In the genomic region with DNA sequence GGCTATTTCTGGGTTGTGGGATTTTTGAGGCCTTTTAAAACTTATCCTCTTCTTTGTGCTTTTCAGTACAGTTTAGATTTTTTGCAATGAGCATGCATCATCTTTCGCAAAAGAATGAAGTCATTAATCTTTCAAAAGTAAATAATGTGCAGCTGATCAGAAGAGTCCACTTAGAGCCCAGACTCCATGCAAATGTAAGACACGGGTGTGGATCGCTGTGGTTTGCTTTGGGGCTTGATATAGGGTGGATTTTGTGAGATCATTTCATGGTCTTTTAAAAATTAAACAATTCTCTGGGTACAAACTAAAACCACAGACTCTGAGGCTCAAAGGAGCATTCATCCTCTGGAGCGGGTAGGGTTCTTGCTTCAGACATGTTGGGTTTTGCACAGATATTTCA, we compare ENCODE assay signal across 1 cellular context.
TF ChIP-seq lines count a peak whose summit lies in the region.

No MANE protein-coding gene starts in this region.

TF ChIP-seq in H1, 55 proteins besides CTCF, POLR2A, EP300 and RAD21 (continued from another document):
- TF ChIP-seq, protein P1, sequence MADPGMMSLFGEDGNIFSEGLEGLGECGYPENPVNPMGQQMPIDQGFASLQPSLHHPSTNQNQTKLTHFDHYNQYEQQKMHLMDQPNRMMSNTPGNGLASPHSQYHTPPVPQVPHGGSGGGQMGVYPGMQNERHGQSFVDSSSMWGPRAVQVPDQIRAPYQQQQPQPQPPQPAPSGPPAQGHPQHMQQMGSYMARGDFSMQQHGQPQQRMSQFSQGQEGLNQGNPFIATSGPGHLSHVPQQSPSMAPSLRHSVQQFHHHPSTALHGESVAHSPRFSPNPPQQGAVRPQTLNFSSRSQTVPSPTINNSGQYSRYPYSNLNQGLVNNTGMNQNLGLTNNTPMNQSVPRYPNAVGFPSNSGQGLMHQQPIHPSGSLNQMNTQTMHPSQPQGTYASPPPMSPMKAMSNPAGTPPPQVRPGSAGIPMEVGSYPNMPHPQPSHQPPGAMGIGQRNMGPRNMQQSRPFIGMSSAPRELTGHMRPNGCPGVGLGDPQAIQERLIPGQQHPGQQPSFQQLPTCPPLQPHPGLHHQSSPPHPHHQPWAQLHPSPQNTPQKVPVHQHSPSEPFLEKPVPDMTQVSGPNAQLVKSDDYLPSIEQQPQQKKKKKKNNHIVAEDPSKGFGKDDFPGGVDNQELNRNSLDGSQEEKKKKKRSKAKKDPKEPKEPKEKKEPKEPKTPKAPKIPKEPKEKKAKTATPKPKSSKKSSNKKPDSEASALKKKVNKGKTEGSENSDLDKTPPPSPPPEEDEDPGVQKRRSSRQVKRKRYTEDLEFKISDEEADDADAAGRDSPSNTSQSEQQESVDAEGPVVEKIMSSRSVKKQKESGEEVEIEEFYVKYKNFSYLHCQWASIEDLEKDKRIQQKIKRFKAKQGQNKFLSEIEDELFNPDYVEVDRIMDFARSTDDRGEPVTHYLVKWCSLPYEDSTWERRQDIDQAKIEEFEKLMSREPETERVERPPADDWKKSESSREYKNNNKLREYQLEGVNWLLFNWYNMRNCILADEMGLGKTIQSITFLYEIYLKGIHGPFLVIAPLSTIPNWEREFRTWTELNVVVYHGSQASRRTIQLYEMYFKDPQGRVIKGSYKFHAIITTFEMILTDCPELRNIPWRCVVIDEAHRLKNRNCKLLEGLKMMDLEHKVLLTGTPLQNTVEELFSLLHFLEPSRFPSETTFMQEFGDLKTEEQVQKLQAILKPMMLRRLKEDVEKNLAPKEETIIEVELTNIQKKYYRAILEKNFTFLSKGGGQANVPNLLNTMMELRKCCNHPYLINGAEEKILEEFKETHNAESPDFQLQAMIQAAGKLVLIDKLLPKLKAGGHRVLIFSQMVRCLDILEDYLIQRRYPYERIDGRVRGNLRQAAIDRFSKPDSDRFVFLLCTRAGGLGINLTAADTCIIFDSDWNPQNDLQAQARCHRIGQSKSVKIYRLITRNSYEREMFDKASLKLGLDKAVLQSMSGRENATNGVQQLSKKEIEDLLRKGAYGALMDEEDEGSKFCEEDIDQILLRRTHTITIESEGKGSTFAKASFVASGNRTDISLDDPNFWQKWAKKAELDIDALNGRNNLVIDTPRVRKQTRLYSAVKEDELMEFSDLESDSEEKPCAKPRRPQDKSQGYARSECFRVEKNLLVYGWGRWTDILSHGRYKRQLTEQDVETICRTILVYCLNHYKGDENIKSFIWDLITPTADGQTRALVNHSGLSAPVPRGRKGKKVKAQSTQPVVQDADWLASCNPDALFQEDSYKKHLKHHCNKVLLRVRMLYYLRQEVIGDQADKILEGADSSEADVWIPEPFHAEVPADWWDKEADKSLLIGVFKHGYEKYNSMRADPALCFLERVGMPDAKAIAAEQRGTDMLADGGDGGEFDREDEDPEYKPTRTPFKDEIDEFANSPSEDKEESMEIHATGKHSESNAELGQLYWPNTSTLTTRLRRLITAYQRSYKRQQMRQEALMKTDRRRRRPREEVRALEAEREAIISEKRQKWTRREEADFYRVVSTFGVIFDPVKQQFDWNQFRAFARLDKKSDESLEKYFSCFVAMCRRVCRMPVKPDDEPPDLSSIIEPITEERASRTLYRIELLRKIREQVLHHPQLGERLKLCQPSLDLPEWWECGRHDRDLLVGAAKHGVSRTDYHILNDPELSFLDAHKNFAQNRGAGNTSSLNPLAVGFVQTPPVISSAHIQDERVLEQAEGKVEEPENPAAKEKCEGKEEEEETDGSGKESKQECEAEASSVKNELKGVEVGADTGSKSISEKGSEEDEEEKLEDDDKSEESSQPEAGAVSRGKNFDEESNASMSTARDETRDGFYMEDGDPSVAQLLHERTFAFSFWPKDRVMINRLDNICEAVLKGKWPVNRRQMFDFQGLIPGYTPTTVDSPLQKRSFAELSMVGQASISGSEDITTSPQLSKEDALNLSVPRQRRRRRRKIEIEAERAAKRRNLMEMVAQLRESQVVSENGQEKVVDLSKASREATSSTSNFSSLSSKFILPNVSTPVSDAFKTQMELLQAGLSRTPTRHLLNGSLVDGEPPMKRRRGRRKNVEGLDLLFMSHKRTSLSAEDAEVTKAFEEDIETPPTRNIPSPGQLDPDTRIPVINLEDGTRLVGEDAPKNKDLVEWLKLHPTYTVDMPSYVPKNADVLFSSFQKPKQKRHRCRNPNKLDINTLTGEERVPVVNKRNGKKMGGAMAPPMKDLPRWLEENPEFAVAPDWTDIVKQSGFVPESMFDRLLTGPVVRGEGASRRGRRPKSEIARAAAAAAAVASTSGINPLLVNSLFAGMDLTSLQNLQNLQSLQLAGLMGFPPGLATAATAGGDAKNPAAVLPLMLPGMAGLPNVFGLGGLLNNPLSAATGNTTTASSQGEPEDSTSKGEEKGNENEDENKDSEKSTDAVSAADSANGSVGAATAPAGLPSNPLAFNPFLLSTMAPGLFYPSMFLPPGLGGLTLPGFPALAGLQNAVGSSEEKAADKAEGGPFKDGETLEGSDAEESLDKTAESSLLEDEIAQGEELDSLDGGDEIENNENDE (IDR thresholded peaks at IDR 0.05; ENCODE audit: insufficient replicate concordance, low read length), result no peak
- TF ChIP-seq PHF8 (conservative IDR thresholded peaks at IDR 0.05; ENCODE audit: low read depth, low read length), result no peak
- TF ChIP-seq HDAC6 (IDR thresholded peaks at IDR 0.05; ENCODE audit: low read depth, low read length), result no peak
- no peak for TF ChIP-seq RBBP5 (IDR thresholded peaks at IDR 0.05; ENCODE audit: borderline replicate concordance, low read depth, low read length)
- no peak for TF ChIP-seq TCF12 (IDR thresholded peaks at IDR 0.05; ENCODE audit: low read depth, low read length)
- TF ChIP-seq BCL11A (IDR thresholded peaks at IDR 0.05; ENCODE audit: low read depth in 2 of 2, low read length in 2 of 2), result no peak
- TF ChIP-seq CTBP2 (IDR thresholded peaks at IDR 0.05; ENCODE audit: borderline replicate concordance, insufficient read depth, insufficient read length, low read length), result no peak
- no peak for TF ChIP-seq POLR2AphosphoS5 (IDR thresholded peaks at IDR 0.05; ENCODE audit: low read depth, low read length)
